In the genomic region with DNA sequence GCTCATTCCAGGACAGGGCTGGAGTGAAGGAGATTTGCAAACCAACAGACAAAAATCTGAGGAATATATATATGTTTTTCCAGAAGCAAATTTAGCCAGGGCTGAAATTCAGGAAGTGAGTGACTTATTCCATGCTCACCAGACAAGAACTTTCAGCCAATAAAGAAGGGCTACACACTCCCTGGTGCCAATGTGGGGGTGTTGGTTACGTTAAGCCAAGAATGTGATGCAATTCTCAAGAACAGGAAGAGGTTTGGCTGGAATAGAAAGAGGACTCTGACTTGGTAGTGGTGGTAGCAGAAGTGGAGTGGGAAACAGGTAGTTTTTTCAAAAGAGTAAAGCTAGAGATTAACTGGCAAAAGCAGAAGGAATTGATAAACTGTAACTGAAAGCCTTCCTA, we compare ENCODE assay signal across 3 cellular contexts. TPM values are rescaled to one million over a fixed set of nuclear protein-coding genes. Genes with fewer than 3 reads are reported as not detected.
"Had no signal": no experiment of that assay in that cellular context is flagged by ENCODE, and none has a peak within 500 bp of the region (broad histone marks: within the 10 kb centered on the region; RNA-seq: fewer than 3 reads in every experiment).

No MANE protein-coding gene starts in this region.

RNA-seq across cellular contexts. Expression of gene NUDT4B, which starts 11.6 kb away (rescaled TPM):
- total RNA-seq: cardiac septum, kidney, ureter had no signal
